In the genomic region with DNA sequence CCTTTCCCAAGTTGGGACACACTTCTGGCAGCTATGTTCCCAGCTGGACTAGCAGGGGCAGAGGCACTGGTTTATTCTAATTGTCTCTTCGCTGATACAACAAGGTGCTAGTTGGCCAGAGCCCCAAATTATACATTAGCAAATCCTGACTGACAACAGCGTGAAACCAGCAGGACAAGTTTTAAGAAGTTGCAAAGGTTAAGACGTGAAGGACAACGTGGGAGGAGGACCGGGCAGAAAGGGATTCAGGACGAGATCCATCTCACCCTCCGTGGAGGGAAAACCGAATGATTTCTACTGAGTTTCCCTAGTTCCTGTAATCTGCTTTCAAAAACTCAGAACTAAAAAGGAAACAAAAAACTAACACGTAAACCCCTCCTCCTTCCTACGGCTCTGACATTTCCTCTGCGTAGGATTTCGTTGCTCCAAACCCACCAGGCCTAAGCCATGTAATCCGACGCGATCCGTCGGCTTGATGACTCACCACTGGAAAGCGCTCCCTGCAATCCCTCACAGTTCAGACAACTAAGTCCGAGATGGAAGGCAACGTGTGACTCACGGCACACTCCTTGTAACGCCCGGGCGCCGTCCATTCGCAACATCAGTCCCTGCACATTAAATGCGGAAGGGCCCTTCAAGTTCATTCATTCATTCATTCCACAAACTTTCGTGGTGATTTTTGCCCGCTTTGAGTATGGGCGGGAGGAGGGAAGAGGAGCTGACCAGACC, we compare ENCODE assay signal across 8 cellular contexts. TPM values are rescaled to one million over a fixed set of nuclear protein-coding genes. Genes with fewer than 3 reads are reported as not detected.
DNase-seq lines count a peak whose midpoint lies in the region; ATAC-seq and TF ChIP-seq lines count a peak whose summit lies in the region.

No MANE protein-coding gene starts in this region.

- intact Hi-C loops in PC-3 (cut with micrococcal nuclease): loop anchor here (1.0 to 5.0 kb wide), 4 partner anchors 30 to 275 kb away; a partner anchor contains a TSS

- H3K27ac ChIP-seq in HUES48 (ENCODE audit: low read depth, low read length): peak overlapping the region; percentile 87
- H3K27ac ChIP-seq in PC-3 (ENCODE audit: low read length): peak overlapping the region; percentile 87
- peak overlapping the region; percentile 99 to 100 for H3K27ac ChIP-seq in esophagus (ENCODE audit: low read depth in 2 of 2, low read length in 1 of 2)

- H3K9me2 ChIP-seq in PC-3 (replicated peaks; ENCODE audit: low read length): no peaks in the 10 kb centered on the region

- H3K4me3 Mint-ChIP-seq in activated T-cell treated with anti-CD3 and anti-CD28 coated beads, Interleukin-2, amount 50 U/mL, for 24 hours: peak overlapping the region; percentile 87

- H3K27me3 ChIP-seq in HUES48 (ENCODE audit: control insufficient read depth, insufficient read depth, low read length) (peaks cover 3% of the 10 kb centered on the region; the same call in 1 of the 2 replicates), PC-3 (ENCODE audit: low read length) (no peaks in the 10 kb centered on the region), esophagus (ENCODE audit: control insufficient read depth in 1 of 2, insufficient read depth in 2 of 2, low read length in 2 of 2) (no peaks in the 10 kb centered on the region)

- peak overlapping the region; percentile 98 for H3K27ac Mint-ChIP-seq in activated T-cell treated with anti-CD3 and anti-CD28 coated beads, Interleukin-2, amount 50 U/mL, for 24 hours

- peaks cover 6% of the 10 kb centered on the region for H3F3A ChIP-seq in PC-3 (ENCODE audit: low read length, unreplicated experiment)

- POLR2A ChIA-PET in PC-3 (lab: Charles Lee; ENCODE audit: unreplicated experiment): interaction anchor here (0.6 kb wide), 2 partner anchors 44 to 75 kb away, joined by 3 read pairs; no protein-coding TSS in a partner anchor

- H3K4me3 ChIP-seq in HUES48 (ENCODE audit: low read depth, low read length) (peak overlapping the region; percentile 81), PC-3 (ENCODE audit: low read length) (peak overlapping the region; percentile 68), esophagus (ENCODE audit: low read depth in 1 of 2, low read length in 2 of 2) (peak overlapping the region; percentile 61 to 67)

- 1% methylated on average over 30 of the region's 30 CpGs for WGBS in esophagus, 2 donors

- peak; percentile 73 for DNase-seq in COR-L47 (lab: John Stamatoyannopoulos, UW)
- DNase-seq in PC-3: peak; percentile 99
- peak; percentile 77 for DNase-seq in activated T-cell treated with anti-CD3 and anti-CD28 coated beads, Interleukin-2, amount 50 U/mL, for 24 hours
- peak; percentile 87 for DNase-seq in mucosa of gallbladder (ENCODE audit: low spot score)
- peak; percentile 40 for DNase-seq in stimulated activated CD8-positive, alpha-beta memory T cell treated with anti-CD3 and anti-CD28 coated beads, Interleukin-4, amount 100 ng/mL, for 24 hours (ENCODE audit: low read depth)

- peaks cover 12% of the 10 kb centered on the region for H3K4me1 ChIP-seq in HUES48 (ENCODE audit: control insufficient read depth, insufficient read depth, low read length)
- H3K4me1 ChIP-seq in PC-3 (ENCODE audit: insufficient read depth, low read length): peaks cover 29% of the 10 kb centered on the region
- H3K4me1 ChIP-seq in esophagus (ENCODE audit: control insufficient read depth in 2 of 2, insufficient read depth in 2 of 2, low read length in 1 of 2): peaks cover 0 to 10% of the 10 kb centered on the region in 2 donors

- H3K36me3 Mint-ChIP-seq in activated T-cell treated with anti-CD3 and anti-CD28 coated beads, Interleukin-2, amount 50 U/mL, for 24 hours (ENCODE audit: low read depth): peaks cover 3% of the 10 kb centered on the region

- peaks cover 22% of the 10 kb centered on the region for H3K79me2 ChIP-seq in PC-3 (ENCODE audit: low read length)

- H3K9me3 ChIP-seq in HUES48 (ENCODE audit: control insufficient read depth, insufficient read depth, low read length) (no peaks in the 10 kb centered on the region), PC-3 (ENCODE audit: low read length) (no peaks in the 10 kb centered on the region), esophagus (ENCODE audit: control insufficient read depth in 2 of 2, insufficient read depth in 1 of 2, low read depth in 1 of 2, low read length in 1 of 2) (no peaks in the 10 kb centered on the region)

- H3K9ac ChIP-seq in HUES48 (ENCODE audit: low read depth, low read length): peak overlapping the region; percentile 77
- peak overlapping the region; percentile 91 for H3K9ac ChIP-seq in PC-3 (ENCODE audit: low read length)

- no peaks in the 10 kb centered on the region for H3K36me3 ChIP-seq in HUES48 (ENCODE audit: control insufficient read depth, insufficient read depth, low read length)
- no peaks in the 10 kb centered on the region for H3K36me3 ChIP-seq in PC-3 (ENCODE audit: low read depth, low read length)
- H3K36me3 ChIP-seq in esophagus (ENCODE audit: control insufficient read depth in 2 of 2, insufficient read depth in 2 of 2, low read length in 1 of 2): no peaks in the 10 kb centered on the region

- peak overlapping the region; percentile 85 for H3K4me2 ChIP-seq in PC-3 (ENCODE audit: low read length)

- H4K20me1 ChIP-seq in PC-3 (ENCODE audit: low read length): no peaks in the 10 kb centered on the region

- ATAC-seq in GM21381 (IDR thresholded peaks at IDR 0.05; ENCODE audit: unreplicated experiment) (peak; percentile 47), PC-3 (peak; percentile 92)

- BruUV-seq in PC-3 (replicated peaks; lab: Mats Ljungman, UMichigan): TSS peak; percentile 76

- TF ChIP-seq CTCF in PC-3 (conservative IDR thresholded peaks at IDR 0.05; ENCODE audit: low read depth, low read length): no peak

- H3K4me1 Mint-ChIP-seq in activated T-cell treated with anti-CD3 and anti-CD28 coated beads, Interleukin-2, amount 50 U/mL, for 24 hours (ENCODE audit: low read depth): peaks cover 21% of the 10 kb centered on the region

- CTCF ChIA-PET in PC-3 (lab: Charles Lee): no interaction called here

- H2AFZ ChIP-seq in PC-3 (ENCODE audit: low read length): peak overlapping the region; percentile 91

- no peaks in the 10 kb centered on the region for H3K27me3 Mint-ChIP-seq in activated T-cell treated with anti-CD3 and anti-CD28 coated beads, Interleukin-2, amount 50 U/mL, for 24 hours

- H3K9me3 Mint-ChIP-seq in activated T-cell treated with anti-CD3 and anti-CD28 coated beads, Interleukin-2, amount 50 U/mL, for 24 hours: no peaks in the 10 kb centered on the region

RNA-seq across cellular contexts. Expression of a gene that starts 0.7 kb away (rescaled TPM):
- total RNA-seq in PC-3 (2014; rRNA removed) (20.8 and 36.2 TPM in 2 replicates), mucosa of gallbladder (21.6 TPM)
- 1 to 10 TPM; 7.8 to 8.0 TPM for polyA plus RNA-seq in esophagus

RNA-seq across cellular contexts. Expression of a gene that starts 30.2 kb away (rescaled TPM):
- 0.62 and 2.7 TPM in 2 replicates for total RNA-seq in PC-3 (2014; rRNA removed)
- under 1 TPM; 0.16 to 0.31 TPM for polyA plus RNA-seq in esophagus
- 0.58 TPM for total RNA-seq in mucosa of gallbladder

Comparison
In these comparisons a context has a peak if more than half of its experiments do, and no peak if none do; other contexts are left out.
1. Peak in every context shown above with its lines: DNase-seq, ATAC-seq, H3K4me3 ChIP-seq and H3K27ac ChIP-seq.
2. DNase-seq: peak in every context shown above with its lines; median percentile 99 in PC-3; 87 in mucosa of gallbladder; 77 in activated T-cell treated with anti-CD3 and anti-CD28 coated beads, Interleukin-2, amount 50 U/mL, for 24 hours; 73 in COR-L47; 40 in stimulated activated CD8-positive, alpha-beta memory T cell treated with anti-CD3 and anti-CD28 coated beads, Interleukin-4, amount 100 ng/mL, for 24 hours.